ENCODE assay signal across 3 cellular contexts in the genomic region with DNA sequence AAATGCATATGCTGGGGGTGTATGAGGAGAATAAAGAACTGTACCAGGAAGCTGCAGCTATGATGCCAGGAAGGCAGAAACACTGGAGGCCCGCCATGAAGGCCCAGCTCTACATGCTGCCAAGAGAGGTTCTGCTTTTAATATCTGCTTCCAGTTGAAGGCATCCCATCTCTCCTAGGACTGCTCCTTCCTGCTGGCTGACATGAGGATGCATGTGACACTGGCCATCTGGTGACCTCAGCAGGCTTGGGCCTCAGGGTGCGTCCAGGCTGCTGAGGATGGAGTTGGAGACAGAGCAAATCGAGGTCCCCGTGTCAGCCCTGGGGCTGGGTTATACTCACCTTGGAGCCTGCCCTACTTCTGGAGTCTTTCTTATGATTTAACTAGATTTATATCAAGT.
TF ChIP-seq lines count a peak whose summit lies in the region.

No MANE protein-coding gene starts in this region.

TF ChIP-seq in SK-N-SH, 30 proteins besides CTCF, POLR2A, EP300 and RAD21:
- TF ChIP-seq NRF1 (IDR thresholded peaks at IDR 0.05; ENCODE audit: low read depth, low read length) (no peak), FOXM1 (IDR thresholded peaks at IDR 0.05; ENCODE audit: low read depth) (no peak)
- TF ChIP-seq, protein P1, sequence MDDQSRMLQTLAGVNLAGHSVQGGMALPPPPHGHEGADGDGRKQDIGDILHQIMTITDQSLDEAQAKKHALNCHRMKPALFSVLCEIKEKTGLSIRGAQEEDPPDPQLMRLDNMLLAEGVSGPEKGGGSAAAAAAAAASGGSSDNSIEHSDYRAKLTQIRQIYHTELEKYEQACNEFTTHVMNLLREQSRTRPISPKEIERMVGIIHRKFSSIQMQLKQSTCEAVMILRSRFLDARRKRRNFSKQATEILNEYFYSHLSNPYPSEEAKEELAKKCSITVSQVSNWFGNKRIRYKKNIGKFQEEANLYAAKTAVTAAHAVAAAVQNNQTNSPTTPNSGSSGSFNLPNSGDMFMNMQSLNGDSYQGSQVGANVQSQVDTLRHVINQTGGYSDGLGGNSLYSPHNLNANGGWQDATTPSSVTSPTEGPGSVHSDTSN (IDR thresholded peaks at IDR 0.05) = no peak
TF ChIP-seq in SK-N-SH: peak in this region for 0.

TF ChIP-seq in SK-N-SH treated with all-trans-retinoic acid at 6 μM for 48 hours, 23 proteins besides CTCF, POLR2A, EP300 and RAD21:
- TF ChIP-seq CSDC2 (CRISPR knock-in tag; IDR thresholded peaks at IDR 0.05) (no peak), ZNF8 (CRISPR knock-in tag; IDR thresholded peaks at IDR 0.05) (no peak), GLIS3 (CRISPR knock-in tag; IDR thresholded peaks at IDR 0.05) (no peak), ZNF565 (CRISPR knock-in tag; conservative IDR thresholded peaks at IDR 0.05; ENCODE audit: low read depth) (no peak), ZNF70 (CRISPR knock-in tag; IDR thresholded peaks at IDR 0.05) (no peak), ZFP3 (CRISPR knock-in tag; IDR thresholded peaks at IDR 0.05) (no peak), ISL1 (CRISPR knock-in tag; IDR thresholded peaks at IDR 0.05) (no peak), ZFP30 (CRISPR knock-in tag; IDR thresholded peaks at IDR 0.05) (no peak)
- TF ChIP-seq, protein P2, sequence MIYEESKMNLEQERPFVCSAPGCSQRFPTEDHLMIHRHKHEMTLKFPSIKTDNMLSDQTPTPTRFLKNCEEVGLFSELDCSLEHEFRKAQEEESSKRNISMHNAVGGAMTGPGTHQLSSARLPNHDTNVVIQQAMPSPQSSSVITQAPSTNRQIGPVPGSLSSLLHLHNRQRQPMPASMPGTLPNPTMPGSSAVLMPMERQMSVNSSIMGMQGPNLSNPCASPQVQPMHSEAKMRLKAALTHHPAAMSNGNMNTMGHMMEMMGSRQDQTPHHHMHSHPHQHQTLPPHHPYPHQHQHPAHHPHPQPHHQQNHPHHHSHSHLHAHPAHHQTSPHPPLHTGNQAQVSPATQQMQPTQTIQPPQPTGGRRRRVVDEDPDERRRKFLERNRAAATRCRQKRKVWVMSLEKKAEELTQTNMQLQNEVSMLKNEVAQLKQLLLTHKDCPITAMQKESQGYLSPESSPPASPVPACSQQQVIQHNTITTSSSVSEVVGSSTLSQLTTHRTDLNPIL (CRISPR knock-in tag; IDR thresholded peaks at IDR 0.05; ENCODE audit: low read depth) = no peak
- TF ChIP-seq, protein P3, sequence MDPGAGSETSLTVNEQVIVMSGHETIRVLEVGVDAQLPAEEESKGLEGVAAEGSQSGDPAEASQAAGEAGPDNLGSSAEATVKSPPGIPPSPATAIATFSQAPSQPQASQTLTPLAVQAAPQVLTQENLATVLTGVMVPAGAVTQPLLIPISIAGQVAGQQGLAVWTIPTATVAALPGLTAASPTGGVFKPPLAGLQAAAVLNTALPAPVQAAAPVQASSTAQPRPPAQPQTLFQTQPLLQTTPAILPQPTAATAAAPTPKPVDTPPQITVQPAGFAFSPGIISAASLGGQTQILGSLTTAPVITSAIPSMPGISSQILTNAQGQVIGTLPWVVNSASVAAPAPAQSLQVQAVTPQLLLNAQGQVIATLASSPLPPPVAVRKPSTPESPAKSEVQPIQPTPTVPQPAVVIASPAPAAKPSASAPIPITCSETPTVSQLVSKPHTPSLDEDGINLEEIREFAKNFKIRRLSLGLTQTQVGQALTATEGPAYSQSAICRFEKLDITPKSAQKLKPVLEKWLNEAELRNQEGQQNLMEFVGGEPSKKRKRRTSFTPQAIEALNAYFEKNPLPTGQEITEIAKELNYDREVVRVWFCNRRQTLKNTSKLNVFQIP (CRISPR knock-in tag; IDR thresholded peaks at IDR 0.05; ENCODE audit: borderline replicate concordance, low read depth) = no peak

TF ChIP-seq in K562, 482 proteins besides CTCF, POLR2A, EP300 and RAD21:
- no peak for TF ChIP-seq TAF7 (tag; IDR thresholded peaks at IDR 0.05)
- no peak for TF ChIP-seq TARDBP (IDR thresholded peaks at IDR 0.05)
- no peak for TF ChIP-seq PHF20 (IDR thresholded peaks at IDR 0.05; ENCODE audit: partially characterized antibody)
- no peak for TF ChIP-seq CBFA2T3 (IDR thresholded peaks at IDR 0.05)
